Comparison of ENCODE assay signal across 12 cellular contexts in the genomic region with DNA sequence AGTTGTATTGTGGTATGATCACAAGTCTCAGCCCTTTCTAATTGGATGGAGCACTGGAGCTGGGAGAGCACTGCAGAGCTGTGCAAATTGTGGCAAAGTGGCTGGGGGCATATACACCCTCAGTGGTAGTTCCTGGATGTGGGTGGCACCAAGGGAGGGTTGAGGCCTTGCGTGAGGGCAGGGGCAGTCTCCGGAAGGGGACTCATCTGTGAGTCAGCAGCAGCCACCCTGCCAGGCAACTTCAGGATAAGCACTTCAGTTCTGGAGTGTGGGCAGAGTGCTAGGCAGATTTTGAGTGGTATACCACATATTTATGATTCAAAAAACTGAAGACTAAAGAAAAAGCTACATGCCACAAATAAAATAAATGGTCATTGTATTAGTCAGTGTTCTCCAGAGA.
DNase-seq lines count a peak whose midpoint lies in the region; ATAC-seq and TF ChIP-seq lines count a peak whose summit lies in the region.
"Had no signal": no experiment of that assay in that cellular context is flagged by ENCODE, and none has a peak within 500 bp of the region (broad histone marks: within the 10 kb centered on the region; RNA-seq: fewer than 3 reads in every experiment).

No MANE protein-coding gene starts in this region.

- no peaks in the 10 kb centered on the region for H3K27me3 ChIP-seq in upper lobe of left lung
- H3K27me3 ChIP-seq: body of pancreas, gastroesophageal sphincter had no signal

- DNase-seq in stimulated activated CD4-positive, alpha-beta T cell treated with anti-CD3 and anti-CD28 coated beads, Interleukin-1b, Interleukin-23, amount 100 ng/mL, for 48 hours = peak; percentile 5
- no peak for DNase-seq in stimulated activated CD4-positive, alpha-beta T cell treated with anti-CD3 and anti-CD28 coated beads, Interleukin-4, amount 100 ng/mL, for 1 hour
- DNase-seq in RWPE1 (ENCODE audit: low spot score) (peak; percentile 59), fibroblast of gingiva (ENCODE audit: low read depth) (peak; percentile 7), upper lobe of left lung (peak in 1 of 2 donors; percentile 72), AML-193 (lab: John Stamatoyannopoulos, UW) (no peak), NCI-H2171 treated with DMSO at 0.1 percent for 48 hours (lab: John Stamatoyannopoulos, UW) (no peak), GM10248 (ENCODE audit: extremely low spot score) (no peak)
- DNase-seq: body of pancreas, NCI-H1105, NCI-H82 had no signal

- WGBS in upper lobe of left lung, 2 donors = 54 to 80% methylated on average over 2 of the region's 2 CpGs

- no peak for TF ChIP-seq POLR2A in upper lobe of left lung (IDR thresholded peaks at IDR 0.05)

- peak; percentile 36 to 72 for ATAC-seq in upper lobe of left lung (ENCODE audit: low FRiP score in 2 of 2)
- ATAC-seq: body of pancreas, gastroesophageal sphincter had no signal

- H3K27ac ChIP-seq in RWPE1 (peak overlapping the region; percentile 37; the same call in 1 of the 2 replicates), upper lobe of left lung (no peak overlapping the region)
- H3K27ac ChIP-seq: body of pancreas, gastroesophageal sphincter had no signal

- POLR2A ChIA-PET in RWPE1 (lab: Yijun Ruan, JAX; ENCODE audit: low non-redundant PET) = no interaction called here
- POLR2A ChIA-PET in GM10248 (lab: Yijun Ruan, JAX) = no interaction called here

- H3K9me3 ChIP-seq in upper lobe of left lung = no peaks in the 10 kb centered on the region
- H3K9me3 ChIP-seq: body of pancreas, gastroesophageal sphincter had no signal

- H3K4me1 ChIP-seq in upper lobe of left lung = no peaks in the 10 kb centered on the region
- H3K4me1 ChIP-seq: body of pancreas, gastroesophageal sphincter had no signal

- TF ChIP-seq EP300 in upper lobe of left lung (IDR thresholded peaks at IDR 0.05) = peak in 1 of 4 donors; percentile 15

- CTCF ChIA-PET in RWPE1 (lab: Yijun Ruan, JAX) (interaction anchor here (0.7 kb wide), 1 partner anchor 902 kb away, joined by 3 read pairs; no protein-coding TSS in a partner anchor), GM10248 (lab: Yijun Ruan, JAX) (interaction anchor here (0.7 to 1.4 kb wide), 2 partner anchors 8 to 36 kb away, joined by 3 to 5 read pairs; no protein-coding TSS in a partner anchor)

- no peak overlapping the region for H3K4me3 ChIP-seq in upper lobe of left lung
- H3K4me3 ChIP-seq: body of pancreas, gastroesophageal sphincter had no signal

- H3K36me3 ChIP-seq in upper lobe of left lung = no peaks in the 10 kb centered on the region
- H3K36me3 ChIP-seq: gastroesophageal sphincter had no signal

- no peak for TF ChIP-seq CTCF in RWPE1 (conservative IDR thresholded peaks at IDR 0.05; ENCODE audit: low read depth)
- TF ChIP-seq CTCF in upper lobe of left lung (IDR thresholded peaks at IDR 0.05) = no peak
- TF ChIP-seq CTCF in GM10248 (IDR thresholded peaks at IDR 0.05; ENCODE audit: control extremely low read depth, extremely low read depth, low read depth, missing control alignments) = no peak

Comparison
In these comparisons a context has a peak if more than half of its experiments do, and no peak if none do; other contexts are left out.
1. DNase-seq: peak in stimulated activated CD4-positive, alpha-beta T cell treated with anti-CD3 and anti-CD28 coated beads, Interleukin-1b, Interleukin-23, amount 100 ng/mL, for 48 hours (single experiment), RWPE1 (single experiment) and fibroblast of gingiva (single experiment); none in stimulated activated CD4-positive, alpha-beta T cell treated with anti-CD3 and anti-CD28 coated beads, Interleukin-4, amount 100 ng/mL, for 1 hour (single experiment), AML-193 (0 of 2), NCI-H2171 treated with DMSO at 0.1 percent for 48 hours (single experiment) and GM10248 (single experiment).